In the genomic region with DNA sequence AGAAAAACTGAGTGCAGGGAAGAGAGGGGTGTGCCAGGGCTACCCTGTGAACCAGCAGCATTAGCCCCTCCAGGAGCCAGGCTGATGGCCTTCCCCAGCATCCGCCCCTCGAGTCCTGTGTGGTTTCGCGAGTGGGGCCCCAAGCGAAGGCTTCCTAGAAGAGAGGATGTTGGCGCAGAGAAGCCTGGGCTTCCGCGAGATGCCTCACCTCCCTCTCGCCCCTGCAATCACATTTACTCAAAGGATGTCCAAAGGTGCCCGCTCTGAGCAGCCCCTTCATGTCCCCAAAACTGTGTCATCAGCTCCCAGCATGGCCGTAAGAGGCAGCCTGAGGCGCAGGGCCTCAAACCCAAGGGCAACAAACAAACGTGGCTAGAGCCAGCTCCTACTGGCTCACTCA, we compare ENCODE assay signal across 2 cellular contexts.
TF ChIP-seq lines count a peak whose summit lies in the region.

No MANE protein-coding gene starts in this region.

TF ChIP-seq in GM23338, 12 proteins besides CTCF, POLR2A, EP300 and RAD21 (continues in another document):
- TF ChIP-seq ZNF331 (CRISPR knock-in tag; IDR thresholded peaks at IDR 0.05; ENCODE audit: low read depth) = no peak
- no peak for TF ChIP-seq ZNF462 (CRISPR knock-in tag; IDR thresholded peaks at IDR 0.05)
- no peak for TF ChIP-seq ZNF114 (CRISPR knock-in tag; IDR thresholded peaks at IDR 0.05)
- TF ChIP-seq STAT1 (IDR thresholded peaks at IDR 0.05; ENCODE audit: unreplicated experiment) = no peak
- TF ChIP-seq NANOG (IDR thresholded peaks at IDR 0.05; ENCODE audit: borderline replicate concordance) = no peak
- TF ChIP-seq, protein P1, sequence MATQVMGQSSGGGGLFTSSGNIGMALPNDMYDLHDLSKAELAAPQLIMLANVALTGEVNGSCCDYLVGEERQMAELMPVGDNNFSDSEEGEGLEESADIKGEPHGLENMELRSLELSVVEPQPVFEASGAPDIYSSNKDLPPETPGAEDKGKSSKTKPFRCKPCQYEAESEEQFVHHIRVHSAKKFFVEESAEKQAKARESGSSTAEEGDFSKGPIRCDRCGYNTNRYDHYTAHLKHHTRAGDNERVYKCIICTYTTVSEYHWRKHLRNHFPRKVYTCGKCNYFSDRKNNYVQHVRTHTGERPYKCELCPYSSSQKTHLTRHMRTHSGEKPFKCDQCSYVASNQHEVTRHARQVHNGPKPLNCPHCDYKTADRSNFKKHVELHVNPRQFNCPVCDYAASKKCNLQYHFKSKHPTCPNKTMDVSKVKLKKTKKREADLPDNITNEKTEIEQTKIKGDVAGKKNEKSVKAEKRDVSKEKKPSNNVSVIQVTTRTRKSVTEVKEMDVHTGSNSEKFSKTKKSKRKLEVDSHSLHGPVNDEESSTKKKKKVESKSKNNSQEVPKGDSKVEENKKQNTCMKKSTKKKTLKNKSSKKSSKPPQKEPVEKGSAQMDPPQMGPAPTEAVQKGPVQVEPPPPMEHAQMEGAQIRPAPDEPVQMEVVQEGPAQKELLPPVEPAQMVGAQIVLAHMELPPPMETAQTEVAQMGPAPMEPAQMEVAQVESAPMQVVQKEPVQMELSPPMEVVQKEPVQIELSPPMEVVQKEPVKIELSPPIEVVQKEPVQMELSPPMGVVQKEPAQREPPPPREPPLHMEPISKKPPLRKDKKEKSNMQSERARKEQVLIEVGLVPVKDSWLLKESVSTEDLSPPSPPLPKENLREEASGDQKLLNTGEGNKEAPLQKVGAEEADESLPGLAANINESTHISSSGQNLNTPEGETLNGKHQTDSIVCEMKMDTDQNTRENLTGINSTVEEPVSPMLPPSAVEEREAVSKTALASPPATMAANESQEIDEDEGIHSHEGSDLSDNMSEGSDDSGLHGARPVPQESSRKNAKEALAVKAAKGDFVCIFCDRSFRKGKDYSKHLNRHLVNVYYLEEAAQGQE (IDR thresholded peaks at IDR 0.05; ENCODE audit: unreplicated experiment) = no peak
- TF ChIP-seq EZH2 (IDR thresholded peaks at IDR 0.05; ENCODE audit: low read depth, unreplicated experiment) = no peak
- TF ChIP-seq, protein P2, sequence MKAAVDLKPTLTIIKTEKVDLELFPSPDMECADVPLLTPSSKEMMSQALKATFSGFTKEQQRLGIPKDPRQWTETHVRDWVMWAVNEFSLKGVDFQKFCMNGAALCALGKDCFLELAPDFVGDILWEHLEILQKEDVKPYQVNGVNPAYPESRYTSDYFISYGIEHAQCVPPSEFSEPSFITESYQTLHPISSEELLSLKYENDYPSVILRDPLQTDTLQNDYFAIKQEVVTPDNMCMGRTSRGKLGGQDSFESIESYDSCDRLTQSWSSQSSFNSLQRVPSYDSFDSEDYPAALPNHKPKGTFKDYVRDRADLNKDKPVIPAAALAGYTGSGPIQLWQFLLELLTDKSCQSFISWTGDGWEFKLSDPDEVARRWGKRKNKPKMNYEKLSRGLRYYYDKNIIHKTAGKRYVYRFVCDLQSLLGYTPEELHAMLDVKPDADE (IDR thresholded peaks at IDR 0.05) = no peak
- TF ChIP-seq JUNB (IDR thresholded peaks at IDR 0.05; ENCODE audit: unreplicated experiment) = no peak
- no peak for TF ChIP-seq POLR2AphosphoS5 (IDR thresholded peaks at IDR 0.05; ENCODE audit: low read depth)

TF ChIP-seq in H1, 55 proteins besides CTCF, POLR2A, EP300 and RAD21 (continued from another document):
- TF ChIP-seq ATF3 (IDR thresholded peaks at IDR 0.05; ENCODE audit: insufficient read depth, low read depth, low read length) (no peak), JUND (IDR thresholded peaks at IDR 0.05; ENCODE audit: low read length) (no peak), SP1 (IDR thresholded peaks at IDR 0.05; ENCODE audit: low read depth, low read length) (no peak), KDM1A (IDR thresholded peaks at IDR 0.05; ENCODE audit: borderline replicate concordance, low read length) (no peak), YY1 (IDR thresholded peaks at IDR 0.05; ENCODE audit: low read depth, low read length) (no peak), MAX (IDR thresholded peaks at IDR 0.05) (no peak), BACH1 (IDR thresholded peaks at IDR 0.05; ENCODE audit: low read length) (no peak), CBX5 (IDR thresholded peaks at IDR 0.05; ENCODE audit: low read depth, low read length) (no peak), RFX5 (IDR thresholded peaks at IDR 0.05; ENCODE audit: borderline replicate concordance, low read depth, low read length) (no peak), CREB1 (IDR thresholded peaks at IDR 0.05) (no peak), EGR1 (IDR thresholded peaks at IDR 0.05; ENCODE audit: borderline replicate concordance, low read depth, low read length) (no peak), CEBPB (IDR thresholded peaks at IDR 0.05; ENCODE audit: low read depth, low read length) (no peak), CHD2 (IDR thresholded peaks at IDR 0.05; ENCODE audit: low read length) (no peak), HDAC2 (IDR thresholded peaks at IDR 0.05; ENCODE audit: borderline replicate concordance in 1 of 2, low read depth in 2 of 2, low read length in 2 of 2) (no peak), CHD1 (IDR thresholded peaks at IDR 0.05; ENCODE audit: low read depth, low read length) (no peak), NANOG (IDR thresholded peaks at IDR 0.05; ENCODE audit: insufficient read depth, low read depth, low read length, poor library complexity, severe bottlenecking) (no peak), RBBP5 (IDR thresholded peaks at IDR 0.05; ENCODE audit: borderline replicate concordance, low read depth, low read length) (no peak)
